Comparison of ENCODE assay signal across 1 cellular context in genomic region chr4:56466910-56467283, GRCh38.
TF ChIP-seq lines count a peak whose summit lies in the region.

No MANE protein-coding gene starts in this region.

TF ChIP-seq in K562, 482 proteins besides CTCF, POLR2A, EP300 and RAD21:
- TF ChIP-seq LARP7 (IDR thresholded peaks at IDR 0.05) (no peak), KAT7 (CRISPR knock-in tag; IDR thresholded peaks at IDR 0.05; ENCODE audit: borderline replicate concordance) (0 out of 2 replicates have a peak, but pooled peaks have one; percentile 72), CHD1 (IDR thresholded peaks at IDR 0.05; ENCODE audit: low read length) (peak; percentile 86), FUS (optimal IDR thresholded peaks at IDR 0.05; ENCODE audit: low read depth, low read length) (no peak), NUFIP1 (IDR thresholded peaks at IDR 0.05; ENCODE audit: partially characterized antibody) (no peak), MEF2D (tag; conservative IDR thresholded peaks at IDR 0.05; ENCODE audit: low read depth) (no peak), ZC3H4 (CRISPR knock-in tag; IDR thresholded peaks at IDR 0.05; ENCODE audit: borderline replicate concordance) (peak; percentile 57; the same call in 1 of the 2 replicates), ZBTB1 (CRISPR knock-in tag; IDR thresholded peaks at IDR 0.05; ENCODE audit: borderline replicate concordance, low read depth) (0 out of 2 replicates have a peak, but pooled peaks have one; percentile 36), THRAP3 (IDR thresholded peaks at IDR 0.05; ENCODE audit: borderline replicate concordance) (peak; percentile 94), HMGXB4 (CRISPR knock-in tag; IDR thresholded peaks at IDR 0.05) (peak; percentile 54; the same call in 1 of the 2 replicates), SAP30 (IDR thresholded peaks at IDR 0.05; ENCODE audit: borderline replicate concordance, insufficient read depth, low read depth, low read length, poor library complexity, severe bottlenecking) (peak; percentile 50), ARID2 (IDR thresholded peaks at IDR 0.05) (0 out of 2 replicates have a peak, but pooled peaks have one; percentile 6), FOXA1 (IDR thresholded peaks at IDR 0.05; ENCODE audit: borderline replicate concordance) (no peak), SMARCC2 (IDR thresholded peaks at IDR 0.05; ENCODE audit: low read depth) (peak; percentile 22; the same call in 1 of the 2 replicates), WHSC1 (IDR thresholded peaks at IDR 0.05; ENCODE audit: low read length) (no peak), AFF1 (IDR thresholded peaks at IDR 0.05; ENCODE audit: low read depth in 1 of 2, partially characterized antibody in 2 of 2) (peak in 1 of 2 experiments; percentile 65), BACH1 (tag; IDR thresholded peaks at IDR 0.05) (peak; percentile 75), MLLT1 (IDR thresholded peaks at IDR 0.05) (peak in 1 of 2 experiments; percentile 83; a peak in 1 of 4 replicates), RB1 (IDR thresholded peaks at IDR 0.05; ENCODE audit: low read depth) (no peak)
- TF ChIP-seq, protein P1, sequence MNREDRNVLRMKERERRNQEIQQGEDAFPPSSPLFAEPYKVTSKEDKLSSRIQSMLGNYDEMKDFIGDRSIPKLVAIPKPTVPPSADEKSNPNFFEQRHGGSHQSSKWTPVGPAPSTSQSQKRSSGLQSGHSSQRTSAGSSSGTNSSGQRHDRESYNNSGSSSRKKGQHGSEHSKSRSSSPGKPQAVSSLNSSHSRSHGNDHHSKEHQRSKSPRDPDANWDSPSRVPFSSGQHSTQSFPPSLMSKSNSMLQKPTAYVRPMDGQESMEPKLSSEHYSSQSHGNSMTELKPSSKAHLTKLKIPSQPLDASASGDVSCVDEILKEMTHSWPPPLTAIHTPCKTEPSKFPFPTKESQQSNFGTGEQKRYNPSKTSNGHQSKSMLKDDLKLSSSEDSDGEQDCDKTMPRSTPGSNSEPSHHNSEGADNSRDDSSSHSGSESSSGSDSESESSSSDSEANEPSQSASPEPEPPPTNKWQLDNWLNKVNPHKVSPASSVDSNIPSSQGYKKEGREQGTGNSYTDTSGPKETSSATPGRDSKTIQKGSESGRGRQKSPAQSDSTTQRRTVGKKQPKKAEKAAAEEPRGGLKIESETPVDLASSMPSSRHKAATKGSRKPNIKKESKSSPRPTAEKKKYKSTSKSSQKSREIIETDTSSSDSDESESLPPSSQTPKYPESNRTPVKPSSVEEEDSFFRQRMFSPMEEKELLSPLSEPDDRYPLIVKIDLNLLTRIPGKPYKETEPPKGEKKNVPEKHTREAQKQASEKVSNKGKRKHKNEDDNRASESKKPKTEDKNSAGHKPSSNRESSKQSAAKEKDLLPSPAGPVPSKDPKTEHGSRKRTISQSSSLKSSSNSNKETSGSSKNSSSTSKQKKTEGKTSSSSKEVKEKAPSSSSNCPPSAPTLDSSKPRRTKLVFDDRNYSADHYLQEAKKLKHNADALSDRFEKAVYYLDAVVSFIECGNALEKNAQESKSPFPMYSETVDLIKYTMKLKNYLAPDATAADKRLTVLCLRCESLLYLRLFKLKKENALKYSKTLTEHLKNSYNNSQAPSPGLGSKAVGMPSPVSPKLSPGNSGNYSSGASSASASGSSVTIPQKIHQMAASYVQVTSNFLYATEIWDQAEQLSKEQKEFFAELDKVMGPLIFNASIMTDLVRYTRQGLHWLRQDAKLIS (CRISPR knock-in tag; IDR thresholded peaks at IDR 0.05): 0 out of 2 replicates have a peak, but pooled peaks have one; percentile 87
- TF ChIP-seq, protein P2, sequence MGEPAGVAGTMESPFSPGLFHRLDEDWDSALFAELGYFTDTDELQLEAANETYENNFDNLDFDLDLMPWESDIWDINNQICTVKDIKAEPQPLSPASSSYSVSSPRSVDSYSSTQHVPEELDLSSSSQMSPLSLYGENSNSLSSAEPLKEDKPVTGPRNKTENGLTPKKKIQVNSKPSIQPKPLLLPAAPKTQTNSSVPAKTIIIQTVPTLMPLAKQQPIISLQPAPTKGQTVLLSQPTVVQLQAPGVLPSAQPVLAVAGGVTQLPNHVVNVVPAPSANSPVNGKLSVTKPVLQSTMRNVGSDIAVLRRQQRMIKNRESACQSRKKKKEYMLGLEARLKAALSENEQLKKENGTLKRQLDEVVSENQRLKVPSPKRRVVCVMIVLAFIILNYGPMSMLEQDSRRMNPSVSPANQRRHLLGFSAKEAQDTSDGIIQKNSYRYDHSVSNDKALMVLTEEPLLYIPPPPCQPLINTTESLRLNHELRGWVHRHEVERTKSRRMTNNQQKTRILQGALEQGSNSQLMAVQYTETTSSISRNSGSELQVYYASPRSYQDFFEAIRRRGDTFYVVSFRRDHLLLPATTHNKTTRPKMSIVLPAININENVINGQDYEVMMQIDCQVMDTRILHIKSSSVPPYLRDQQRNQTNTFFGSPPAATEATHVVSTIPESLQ (CRISPR knock-in tag; IDR thresholded peaks at IDR 0.05): peak; percentile 41; the same call in 1 of the 2 replicates
